In genomic region chr6:99519446-99519845, GRCh38 we compare ENCODE assay signal across 11 cellular contexts.
"Had no signal": no experiment of that assay in that cellular context is flagged by ENCODE, and none has a peak within 500 bp of the region (broad histone marks: within the 10 kb centered on the region; RNA-seq: fewer than 3 reads in every experiment).

No MANE protein-coding gene starts in this region.

- H3K4me3 Mint-ChIP-seq: HFFc6 had no signal

- H3K9me3 ChIP-seq: HAP-1 had no signal

- FAIRE-seq: H1, H54 had no signal

- H3K9ac ChIP-seq: GM23248 had no signal

- H3K27ac Mint-ChIP-seq: GM23338, HFFc6 had no signal

- H3K4me2 ChIP-seq: GM23338 had no signal

- H3K9me3 Mint-ChIP-seq: GM23338, H9, HFFc6 had no signal

- H3K4me3 ChIP-seq: GM23248, GM23338, HAP-1 had no signal

- ATAC-seq: GM23338, HCT116 had no signal

- DNase-seq: GM23248, GOT3, H7, H9, HCEC 1CT, HFFc6 had no signal

- H3K36me3 ChIP-seq: HAP-1 had no signal

- H3K27ac ChIP-seq: GM23248 had no signal
